Comparison of ENCODE assay signal across 1 cellular context in genomic region chr13:113990321-113990837, GRCh38.
TF ChIP-seq lines count a peak whose summit lies in the region.

No MANE protein-coding gene starts in this region.

TF ChIP-seq in HepG2, 621 proteins besides CTCF, POLR2A, EP300 and RAD21 (continued from another document):
- TF ChIP-seq ZBTB7A (CRISPR knock-in tag; IDR thresholded peaks at IDR 0.05) (no peak), SNAI1 (CRISPR knock-in tag; IDR thresholded peaks at IDR 0.05; ENCODE audit: borderline replicate concordance) (no peak), ZFY (CRISPR knock-in tag; IDR thresholded peaks at IDR 0.05) (no peak), PBX3 (CRISPR knock-in tag; IDR thresholded peaks at IDR 0.05; ENCODE audit: borderline replicate concordance) (no peak), POLR2G (IDR thresholded peaks at IDR 0.05; ENCODE audit: low read depth, low read length) (no peak)
- TF ChIP-seq, protein P1, sequence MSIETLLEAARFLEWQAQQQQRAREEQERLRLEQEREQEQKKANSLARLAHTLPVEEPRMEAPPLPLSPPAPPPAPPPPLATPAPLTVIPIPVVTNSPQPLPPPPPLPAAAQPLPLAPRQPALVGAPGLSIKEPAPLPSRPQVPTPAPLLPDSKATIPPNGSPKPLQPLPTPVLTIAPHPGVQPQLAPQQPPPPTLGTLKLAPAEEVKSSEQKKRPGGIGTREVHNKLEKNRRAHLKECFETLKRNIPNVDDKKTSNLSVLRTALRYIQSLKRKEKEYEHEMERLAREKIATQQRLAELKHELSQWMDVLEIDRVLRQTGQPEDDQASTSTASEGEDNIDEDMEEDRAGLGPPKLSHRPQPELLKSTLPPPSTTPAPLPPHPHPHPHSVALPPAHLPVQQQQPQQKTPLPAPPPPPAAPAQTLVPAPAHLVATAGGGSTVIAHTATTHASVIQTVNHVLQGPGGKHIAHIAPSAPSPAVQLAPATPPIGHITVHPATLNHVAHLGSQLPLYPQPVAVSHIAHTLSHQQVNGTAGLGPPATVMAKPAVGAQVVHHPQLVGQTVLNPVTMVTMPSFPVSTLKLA (IDR thresholded peaks at IDR 0.05), result peak; percentile 97
